8 cellular contexts compared by ENCODE assay signal in genomic region chr6:33207569-33208088, GRCh38. TPM values are rescaled to one million over a fixed set of nuclear protein-coding genes. Genes with fewer than 3 reads are reported as not detected.
DNase-seq lines count a peak whose midpoint lies in the region; ATAC-seq, FAIRE-seq and TF ChIP-seq lines count a peak whose summit lies in the region.

No MANE protein-coding gene starts in this region.

- no peak for FAIRE-seq in frontal cortex (lab: Jason Lieb, UNC)

- CTCF ChIA-PET in HCT116 (lab: Charles Lee) = interaction anchor here (1.4 to 1.9 kb wide), 2 partner anchors 10 to 41 kb away, joined by 4 to 6 read pairs; no protein-coding TSS in a partner anchor
- CTCF ChIA-PET in activated CD4-positive, alpha-beta memory T cell treated with anti-CD3 and anti-CD28 coated beads, Interleukin-2, amount 10 ng/mL, durations not matched to agents 7 days and 5 days (lab: Charles Lee) = interaction anchor here (1.0 to 2.2 kb wide), 4 partner anchors 41 to 369 kb away, joined by 3 to 19 read pairs (median 4); partner anchors contain the start of genes PSMB9, TAP1 and TAP2

- POLR2A ChIA-PET in HCT116 (lab: Charles Lee) = interaction anchor here (0.6 kb wide), 1 partner anchor 57 kb away, joined by 3 read pairs; no protein-coding TSS in a partner anchor
- POLR2A ChIA-PET in activated CD4-positive, alpha-beta memory T cell treated with anti-CD3 and anti-CD28 coated beads, Interleukin-2, amount 10 ng/mL, durations not matched to agents 7 days and 5 days (lab: Charles Lee) = interaction anchor here (0.6 to 3.5 kb wide), 15 partner anchors 8 to 313 kb away, joined by 3 to 34 read pairs (median 6); partner anchors contain the start of genes B3GALT4, RPS18, RXRB and SLC39A7

- DNase-seq in AG09309 (ENCODE audit: low read depth) (no peak), HCT116 (ENCODE audit: low read depth, low spot score) (no peak), frontal cortex (ENCODE audit: low spot score in 2 of 2) (peak; percentile 54 to 60), NCI-H1436 (lab: John Stamatoyannopoulos, UW) (no peak), posterior vena cava (ENCODE audit: low spot score) (no peak)
- no peak for DNase-seq in activated CD4-positive, alpha-beta memory T cell treated with anti-CD3 and anti-CD28 coated beads, Interleukin-2, amount 10 ng/mL, durations not matched to agents 7 days and 5 days

- H3K4me1 Mint-ChIP-seq in activated CD4-positive, alpha-beta memory T cell treated with anti-CD3 and anti-CD28 coated beads, Interleukin-2, amount 10 ng/mL, durations not matched to agents 7 days and 5 days = peaks cover 56% of the 10 kb centered on the region

- H3K27ac ChIP-seq in HCT116 (ENCODE audit: low read depth, low read length) (peak overlapping the region; percentile 96), neutrophil (peak overlapping the region; percentile 83)

- H4K20me1 ChIP-seq in HCT116 (ENCODE audit: insufficient read depth) = no peaks in the 10 kb centered on the region

- H3K9me3 Mint-ChIP-seq in activated CD4-positive, alpha-beta memory T cell treated with anti-CD3 and anti-CD28 coated beads, Interleukin-2, amount 10 ng/mL, durations not matched to agents 7 days and 5 days = no peaks in the 10 kb centered on the region

- peaks cover 36% of the 10 kb centered on the region for H3K79me2 ChIP-seq in HCT116 (ENCODE audit: insufficient read depth, low read length)

- peaks cover 39% of the 10 kb centered on the region for H3K36me3 Mint-ChIP-seq in activated CD4-positive, alpha-beta memory T cell treated with anti-CD3 and anti-CD28 coated beads, Interleukin-2, amount 10 ng/mL, durations not matched to agents 7 days and 5 days (ENCODE audit: low read depth)

- intact Hi-C loops in HCT116 (cut with micrococcal nuclease) = loop anchor here (10.0 kb wide), 1 partner anchor 207 kb away; the partner anchor contains the start of genes CUTA and PHF1
- intact Hi-C loops in posterior vena cava (cut with DNase I) = no loop called here

- ATAC-seq in HCT116 (peak; percentile 3; the same call in 1 of the 2 replicates), HG02938 (IDR thresholded peaks at IDR 0.05; ENCODE audit: unreplicated experiment) (no peak)

- peak overlapping the region; percentile 97 for H3K4me2 ChIP-seq in HCT116 (ENCODE audit: low read length)

- H3K27ac Mint-ChIP-seq in activated CD4-positive, alpha-beta memory T cell treated with anti-CD3 and anti-CD28 coated beads, Interleukin-2, amount 10 ng/mL, durations not matched to agents 7 days and 5 days = peak overlapping the region; percentile 79

- H3K36me3 ChIP-seq in HCT116 (ENCODE audit: control insufficient read depth in 1 of 2, insufficient read depth in 2 of 2, low read length in 2 of 2) (peaks cover 17 to 29% of the 10 kb centered on the region in 2 experiments; a peak in 3 of 4 replicates), neutrophil (peaks cover 22% of the 10 kb centered on the region)

- RAD21 ChIA-PET in HCT116 (lab: Charles Lee; ENCODE audit: low non-redundant PET in 1 of 2, low total read pairs in 2 of 2, uncharacterized antibody in 2 of 2, unreplicated experiment in 2 of 2) = interaction anchor here in 1 of 2 experiments (1.3 kb wide), 1 partner anchor 41 kb away, joined by 5 read pairs; no protein-coding TSS in a partner anchor

- no peak for TF ChIP-seq RAD21 in HCT116 (IDR thresholded peaks at IDR 0.05; ENCODE audit: low read depth)

- no peak overlapping the region for H2AFZ ChIP-seq in HCT116 (ENCODE audit: low read depth, low read length, poor library complexity, severe bottlenecking)

- no peaks in the 10 kb centered on the region for H3K9me2 ChIP-seq in HCT116 (ENCODE audit: insufficient read depth)

- no peaks in the 10 kb centered on the region for H3K27me3 ChIP-seq in HCT116 (ENCODE audit: insufficient read depth, low read length)
- peaks cover 27% of the 10 kb centered on the region for H3K27me3 ChIP-seq in neutrophil

- H3K9ac ChIP-seq in HCT116 (ENCODE audit: low read length) = peak overlapping the region; percentile 96

- TF ChIP-seq CTCF in AG09309 (IDR thresholded peaks at IDR 0.05; ENCODE audit: control insufficient read depth, insufficient read depth, low read depth, low read length, missing control alignments) (no peak), HCT116 (IDR thresholded peaks at IDR 0.05 in 2 of 3, conservative IDR thresholded peaks at IDR 0.05 in 1 of 3; ENCODE audit: borderline replicate concordance in 1 of 3, insufficient read depth in 1 of 3, low read depth in 2 of 3, low read length in 2 of 3) (no peak), neutrophil (IDR thresholded peaks at IDR 0.05) (no peak)

- H3K4me1 ChIP-seq in HCT116 (ENCODE audit: control insufficient read depth in 1 of 2, insufficient read depth in 2 of 2, low read length in 2 of 2) (peaks cover 29 to 51% of the 10 kb centered on the region in 2 experiments), neutrophil (ENCODE audit: control insufficient read depth in 1 of 2, insufficient read depth in 1 of 2, low read depth in 1 of 2, low read length in 1 of 2) (peaks cover 28 to 36% of the 10 kb centered on the region in 2 experiments)

- peak overlapping the region; percentile 80 for H3K4me3 Mint-ChIP-seq in activated CD4-positive, alpha-beta memory T cell treated with anti-CD3 and anti-CD28 coated beads, Interleukin-2, amount 10 ng/mL, durations not matched to agents 7 days and 5 days

- H3K9me3 ChIP-seq in HCT116 (ENCODE audit: control insufficient read depth in 1 of 2, insufficient read depth in 1 of 2, low read depth in 1 of 2, low read length in 2 of 2) (no peaks in the 10 kb centered on the region), neutrophil (no peaks in the 10 kb centered on the region)

- no peak for TF ChIP-seq POLR2A in HCT116 (IDR thresholded peaks at IDR 0.05; ENCODE audit: borderline replicate concordance, extremely low read depth, insufficient read depth, insufficient read length)

- H3K27me3 Mint-ChIP-seq in activated CD4-positive, alpha-beta memory T cell treated with anti-CD3 and anti-CD28 coated beads, Interleukin-2, amount 10 ng/mL, durations not matched to agents 7 days and 5 days = peaks cover 3% of the 10 kb centered on the region

- H3K4me3 ChIP-seq in AG09309 (ENCODE audit: control insufficient read depth, low read depth, low read length) = peak overlapping the region; percentile 56
- peak overlapping the region; percentile 92 to 95 for H3K4me3 ChIP-seq in HCT116 (replicated peaks in 1 of 2; ENCODE audit: low read depth in 1 of 2, low read length in 2 of 2)
- peak overlapping the region; percentile 88 for H3K4me3 ChIP-seq in neutrophil (ENCODE audit: low read depth in 1 of 2, low read length in 1 of 2)

- TSS peak; percentile 97 for BruUV-seq in HCT116 (replicated peaks; lab: Mats Ljungman, UMichigan)

TF ChIP-seq in HCT116, 20 proteins besides CTCF, POLR2A, EP300 and RAD21 (continues in another document):
- TF ChIP-seq REST (IDR thresholded peaks at IDR 0.05; ENCODE audit: low read depth) = no peak
- TF ChIP-seq SRF (IDR thresholded peaks at IDR 0.05; ENCODE audit: low read depth) = no peak
- no peak for TF ChIP-seq EGR1 (IDR thresholded peaks at IDR 0.05; ENCODE audit: low read depth)

RNA-seq across cellular contexts. Expression of gene RING1, which starts 0.7 kb away (rescaled TPM):
- total RNA-seq in HCT116 (2021; ENCODE audit: unreplicated experiment) (45.9 TPM), frontal cortex (24.5 TPM), posterior vena cava (10 to 100 TPM; 29.8 to 32.2 TPM)
- 57.0 and 57.1 TPM in 2 replicates for polyA plus RNA-seq in HCT116 (2012)
- 10 to 100 TPM; 29.7 to 32.1 TPM for total RNA-seq in activated CD4-positive, alpha-beta memory T cell treated with anti-CD3 and anti-CD28 coated beads, Interleukin-2, amount 10 ng/mL, durations not matched to agents 7 days and 5 days

RNA-seq across cellular contexts. Expression of gene HSD17B8, which starts 3.2 kb away (rescaled TPM):
- total RNA-seq in HCT116 (2021; ENCODE audit: unreplicated experiment) = 22.0 TPM
- polyA plus RNA-seq in HCT116 (2012) = 29.2 and 33.9 TPM in 2 replicates
- total RNA-seq in activated CD4-positive, alpha-beta memory T cell treated with anti-CD3 and anti-CD28 coated beads, Interleukin-2, amount 10 ng/mL, durations not matched to agents 7 days and 5 days = 10 to 100 TPM; 11.4 to 13.0 TPM
- total RNA-seq in frontal cortex = 3.3 TPM
- 1 to 10 TPM; 2.8 to 4.0 TPM for total RNA-seq in posterior vena cava

RNA-seq across cellular contexts. Expression of gene SLC39A7, which starts 7.0 kb away (rescaled TPM):
- total RNA-seq in HCT116 (2021; ENCODE audit: unreplicated experiment) (130 TPM), frontal cortex (36.3 TPM), posterior vena cava (10 to 100 TPM; 79.4 to 86.2 TPM)
- polyA plus RNA-seq in HCT116 (2012) = 124 and 179 TPM in 2 replicates
- total RNA-seq in activated CD4-positive, alpha-beta memory T cell treated with anti-CD3 and anti-CD28 coated beads, Interleukin-2, amount 10 ng/mL, durations not matched to agents 7 days and 5 days = 10 to 100 TPM; 52.8 to 53.8 TPM

RNA-seq across cellular contexts. Expression of gene RXRB, which starts 7.2 kb away (rescaled TPM):
- total RNA-seq in HCT116 (2021; ENCODE audit: unreplicated experiment) (49.9 TPM), frontal cortex (23.2 TPM), posterior vena cava (10 to 100 TPM; 31.3 to 31.7 TPM)
- 49.3 and 59.8 TPM in 2 replicates for polyA plus RNA-seq in HCT116 (2012)
- 10 to 100 TPM; 44.0 to 45.0 TPM for total RNA-seq in activated CD4-positive, alpha-beta memory T cell treated with anti-CD3 and anti-CD28 coated beads, Interleukin-2, amount 10 ng/mL, durations not matched to agents 7 days and 5 days

RNA-seq across cellular contexts. Expression of gene COL11A2, which starts 15.4 kb away (rescaled TPM):
- total RNA-seq in HCT116 (2021; ENCODE audit: unreplicated experiment) (7.6 TPM), frontal cortex (1.2 TPM), posterior vena cava (1 to 10 TPM in 1 of 2 donors, under 1 TPM in 1; 0.43 to 1.0 TPM)
- polyA plus RNA-seq in HCT116 (2012) = 3.8 and 4.1 TPM in 2 replicates
- total RNA-seq in activated CD4-positive, alpha-beta memory T cell treated with anti-CD3 and anti-CD28 coated beads, Interleukin-2, amount 10 ng/mL, durations not matched to agents 7 days and 5 days = under 1 TPM; 0.53 to 0.60 TPM

Comparison
In these comparisons a context has a peak if more than half of its experiments do, and no peak if none do; other contexts are left out.
1. DNase-seq: peak in frontal cortex (2 of 2); none in AG09309 (single experiment), HCT116 (single experiment), activated CD4-positive, alpha-beta memory T cell treated with anti-CD3 and anti-CD28 coated beads, Interleukin-2, amount 10 ng/mL, durations not matched to agents 7 days and 5 days (single experiment), NCI-H1436 (single experiment) and posterior vena cava (single experiment).
2. Peak in every context shown above with its lines, with median percentiles within 50 percentile points of each other: H3K4me3 ChIP-seq.